ENCODE assay signal across 8 cellular contexts in the genomic region with DNA sequence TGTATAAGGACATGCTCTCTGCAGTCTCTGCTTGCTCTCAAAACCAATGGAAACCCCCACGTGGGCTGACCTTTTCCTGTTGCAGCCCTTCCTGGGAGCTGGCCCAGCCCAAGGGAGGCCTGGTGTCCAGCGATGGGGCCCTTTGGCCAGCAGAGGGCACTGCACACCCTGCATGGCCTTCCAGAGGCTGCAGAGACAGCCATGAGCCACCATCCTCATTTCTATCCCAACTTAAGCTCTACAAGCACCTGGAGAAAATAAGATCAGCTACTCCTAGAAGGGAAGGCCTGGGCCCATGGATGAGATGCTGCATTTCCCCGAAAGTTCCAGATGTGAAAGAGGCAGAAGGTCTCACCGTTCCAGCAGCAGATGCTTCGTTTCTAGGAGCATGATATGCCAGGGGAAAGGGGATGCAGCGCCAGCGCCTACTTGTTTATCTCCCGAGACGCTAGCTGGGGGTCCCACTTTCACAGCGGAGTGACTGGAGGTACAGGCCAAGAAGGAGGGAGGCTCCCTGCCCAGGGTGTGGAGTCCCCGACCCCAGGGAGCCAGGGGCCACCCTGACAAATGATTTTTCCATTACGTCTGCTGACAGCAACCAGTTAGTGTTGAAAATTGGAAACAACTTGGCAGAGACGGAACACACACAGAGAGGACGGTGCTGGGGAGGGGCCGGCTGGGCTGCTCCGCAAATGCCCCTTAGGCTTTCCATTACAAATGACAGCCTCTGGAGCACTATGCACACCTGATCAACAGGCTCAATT.
DNase-seq lines count a peak whose midpoint lies in the region; ATAC-seq and TF ChIP-seq lines count a peak whose summit lies in the region.

No MANE protein-coding gene starts in this region.

- peaks cover 2% of the 10 kb centered on the region for H3K4me1 Mint-ChIP-seq in activated CD4-positive, alpha-beta T cell treated with anti-CD3 and anti-CD28 coated beads, Interleukin-2, amount 10 ng/mL, durations not matched to agents 24 days and 14 days

- peaks cover 6% of the 10 kb centered on the region for H3K27me3 Mint-ChIP-seq in activated CD4-positive, alpha-beta T cell treated with anti-CD3 and anti-CD28 coated beads, Interleukin-2, amount 10 ng/mL, durations not matched to agents 24 days and 14 days

- no peaks in the 10 kb centered on the region for H3K9me3 Mint-ChIP-seq in activated CD4-positive, alpha-beta T cell treated with anti-CD3 and anti-CD28 coated beads, Interleukin-2, amount 10 ng/mL, durations not matched to agents 24 days and 14 days

- DNase-seq in AG09309 (ENCODE audit: low read depth) (no peak), NCI-H460 (ENCODE audit: extremely low read depth, low read depth) (peak; percentile 89), dermis microvascular lymphatic vessel endothelial cell (ENCODE audit: low read depth in 2 of 2) (peak; percentile 57 to 83), medulla oblongata (ENCODE audit: extremely low spot score) (peak; percentile 94)
- peak; percentile 87 for DNase-seq in activated CD4-positive, alpha-beta T cell treated with anti-CD3 and anti-CD28 coated beads, Interleukin-2, amount 10 ng/mL, durations not matched to agents 24 days and 14 days
- peak; percentile 36 for DNase-seq in stimulated activated CD8-positive, alpha-beta memory T cell treated with anti-CD3 and anti-CD28 coated beads, Interleukin-15, amount 100 ng/mL, for 24 hours (ENCODE audit: low read depth)

- TF ChIP-seq CTCF in AG09309 (IDR thresholded peaks at IDR 0.05; ENCODE audit: control insufficient read depth, insufficient read depth, low read depth, low read length, missing control alignments): peak; percentile 98

- intact Hi-C loops in activated CD4-positive, alpha-beta T cell treated with anti-CD3 and anti-CD28 coated beads, Interleukin-2, amount 10 ng/mL, durations not matched to agents 24 days and 14 days (cut with micrococcal nuclease): no loop called here

- H3K4me3 ChIP-seq in AG09309 (ENCODE audit: control insufficient read depth, low read depth, low read length): no peak overlapping the region

- H3K27ac Mint-ChIP-seq in activated CD4-positive, alpha-beta T cell treated with anti-CD3 and anti-CD28 coated beads, Interleukin-2, amount 10 ng/mL, durations not matched to agents 24 days and 14 days: no peak overlapping the region

- H3K4me3 Mint-ChIP-seq in activated CD4-positive, alpha-beta T cell treated with anti-CD3 and anti-CD28 coated beads, Interleukin-2, amount 10 ng/mL, durations not matched to agents 24 days and 14 days: no peak overlapping the region

- H3K36me3 Mint-ChIP-seq in activated CD4-positive, alpha-beta T cell treated with anti-CD3 and anti-CD28 coated beads, Interleukin-2, amount 10 ng/mL, durations not matched to agents 24 days and 14 days (ENCODE audit: low read depth): no peaks in the 10 kb centered on the region

- ATAC-seq in GM18519 (IDR thresholded peaks at IDR 0.05; ENCODE audit: low FRiP score, unreplicated experiment) (peak; percentile 86), HG03060 (IDR thresholded peaks at IDR 0.05; ENCODE audit: low read depth, unreplicated experiment) (peak; percentile 76)
